Comparison of ENCODE assay signal across 1 cellular context in the genomic region with DNA sequence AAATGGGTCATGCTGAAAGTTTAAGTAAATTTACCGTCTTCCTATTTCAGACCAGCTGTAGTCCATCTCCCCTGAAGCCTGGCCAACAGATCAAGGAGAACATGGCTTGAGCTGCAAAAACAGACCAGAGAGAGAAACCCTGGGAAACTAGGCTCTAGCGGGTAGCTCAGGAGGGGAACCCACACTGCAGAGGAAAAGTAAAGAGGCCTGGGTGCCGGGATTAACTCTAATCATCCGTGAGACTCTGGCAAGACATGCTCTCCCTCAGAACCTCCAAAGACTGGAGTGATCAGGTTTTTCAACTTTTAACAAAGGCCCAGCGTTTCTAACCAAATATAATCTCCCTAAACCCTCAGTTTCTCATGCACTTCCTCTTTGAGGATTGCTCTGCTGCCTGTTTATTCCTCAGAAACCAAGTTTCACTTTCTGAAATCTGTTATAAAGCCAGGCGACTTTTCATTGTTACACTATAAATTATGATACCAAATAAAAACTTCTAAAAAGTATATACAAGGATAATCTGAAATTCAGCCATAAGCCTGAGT.
TF ChIP-seq lines count a peak whose summit lies in the region.

No MANE protein-coding gene starts in this region.

TF ChIP-seq in K562, 482 proteins besides CTCF, POLR2A, EP300 and RAD21 (continued from another document):
- TF ChIP-seq, protein P1, sequence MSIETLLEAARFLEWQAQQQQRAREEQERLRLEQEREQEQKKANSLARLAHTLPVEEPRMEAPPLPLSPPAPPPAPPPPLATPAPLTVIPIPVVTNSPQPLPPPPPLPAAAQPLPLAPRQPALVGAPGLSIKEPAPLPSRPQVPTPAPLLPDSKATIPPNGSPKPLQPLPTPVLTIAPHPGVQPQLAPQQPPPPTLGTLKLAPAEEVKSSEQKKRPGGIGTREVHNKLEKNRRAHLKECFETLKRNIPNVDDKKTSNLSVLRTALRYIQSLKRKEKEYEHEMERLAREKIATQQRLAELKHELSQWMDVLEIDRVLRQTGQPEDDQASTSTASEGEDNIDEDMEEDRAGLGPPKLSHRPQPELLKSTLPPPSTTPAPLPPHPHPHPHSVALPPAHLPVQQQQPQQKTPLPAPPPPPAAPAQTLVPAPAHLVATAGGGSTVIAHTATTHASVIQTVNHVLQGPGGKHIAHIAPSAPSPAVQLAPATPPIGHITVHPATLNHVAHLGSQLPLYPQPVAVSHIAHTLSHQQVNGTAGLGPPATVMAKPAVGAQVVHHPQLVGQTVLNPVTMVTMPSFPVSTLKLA (conservative IDR thresholded peaks at IDR 0.05), result peak in 1 of 2 experiments; percentile 17; a peak in 1 of 4 replicates
- TF ChIP-seq POLR2H (tag; IDR thresholded peaks at IDR 0.05; ENCODE audit: low read depth) (peak; percentile 4; the same call in 1 of the 2 replicates), CHD1 (IDR thresholded peaks at IDR 0.05; ENCODE audit: low read length) (peak; percentile 53), ZNF23 (CRISPR knock-in tag; IDR thresholded peaks at IDR 0.05) (no peak), NFXL1 (CRISPR knock-in tag; IDR thresholded peaks at IDR 0.05) (no peak), ZNF121 (CRISPR knock-in tag; conservative IDR thresholded peaks at IDR 0.05) (no peak), SMC3 (conservative IDR thresholded peaks at IDR 0.05; ENCODE audit: insufficient read depth, low read depth, low read length) (no peak), RBM25 (IDR thresholded peaks at IDR 0.05; ENCODE audit: low read depth, low read length, severe bottlenecking) (no peak), GTF2A2 (tag; IDR thresholded peaks at IDR 0.05) (no peak), EZH2 (IDR thresholded peaks at IDR 0.05; ENCODE audit: borderline replicate concordance, low read depth, low read length) (no peak), U2AF1 (optimal IDR thresholded peaks at IDR 0.05; ENCODE audit: low read depth, low read length) (no peak), ZC3H11A (IDR thresholded peaks at IDR 0.05; ENCODE audit: low read depth, low read length) (no peak), FUS (optimal IDR thresholded peaks at IDR 0.05; ENCODE audit: low read depth, low read length) (no peak), RBM22 (IDR thresholded peaks at IDR 0.05; ENCODE audit: low read depth, low read length, poor library complexity, severe bottlenecking) (no peak), ZSCAN29 (IDR thresholded peaks at IDR 0.05) (no peak), KLF1 (tag; IDR thresholded peaks at IDR 0.05) (no peak), NR2C2 (CRISPR knock-in tag; IDR thresholded peaks at IDR 0.05) (no peak), NR2C2 (tag; IDR thresholded peaks at IDR 0.05) (peak; percentile 29; the same call in 1 of the 2 replicates), SOX6 (IDR thresholded peaks at IDR 0.05) (no peak), ETV6 (IDR thresholded peaks at IDR 0.05; ENCODE audit: borderline replicate concordance in 1 of 2, low read depth in 2 of 2, low read length in 1 of 2) (no peak), ETV6 (CRISPR knock-in tag; IDR thresholded peaks at IDR 0.05; ENCODE audit: borderline replicate concordance) (no peak), ARHGAP35 (IDR thresholded peaks at IDR 0.05; ENCODE audit: partially characterized antibody) (no peak), RNF2 (IDR thresholded peaks at IDR 0.05) (no peak), ZNF197 (CRISPR knock-in tag; IDR thresholded peaks at IDR 0.05; ENCODE audit: low read depth) (no peak), CREBBP (IDR thresholded peaks at IDR 0.05; ENCODE audit: low read depth, low read length) (no peak), MEIS2 (IDR thresholded peaks at IDR 0.05; ENCODE audit: partially characterized antibody) (no peak), KAT8 (IDR thresholded peaks at IDR 0.05; ENCODE audit: low read depth) (no peak), ZNF444 (CRISPR knock-in tag; IDR thresholded peaks at IDR 0.05) (no peak)
- TF ChIP-seq, protein P2, sequence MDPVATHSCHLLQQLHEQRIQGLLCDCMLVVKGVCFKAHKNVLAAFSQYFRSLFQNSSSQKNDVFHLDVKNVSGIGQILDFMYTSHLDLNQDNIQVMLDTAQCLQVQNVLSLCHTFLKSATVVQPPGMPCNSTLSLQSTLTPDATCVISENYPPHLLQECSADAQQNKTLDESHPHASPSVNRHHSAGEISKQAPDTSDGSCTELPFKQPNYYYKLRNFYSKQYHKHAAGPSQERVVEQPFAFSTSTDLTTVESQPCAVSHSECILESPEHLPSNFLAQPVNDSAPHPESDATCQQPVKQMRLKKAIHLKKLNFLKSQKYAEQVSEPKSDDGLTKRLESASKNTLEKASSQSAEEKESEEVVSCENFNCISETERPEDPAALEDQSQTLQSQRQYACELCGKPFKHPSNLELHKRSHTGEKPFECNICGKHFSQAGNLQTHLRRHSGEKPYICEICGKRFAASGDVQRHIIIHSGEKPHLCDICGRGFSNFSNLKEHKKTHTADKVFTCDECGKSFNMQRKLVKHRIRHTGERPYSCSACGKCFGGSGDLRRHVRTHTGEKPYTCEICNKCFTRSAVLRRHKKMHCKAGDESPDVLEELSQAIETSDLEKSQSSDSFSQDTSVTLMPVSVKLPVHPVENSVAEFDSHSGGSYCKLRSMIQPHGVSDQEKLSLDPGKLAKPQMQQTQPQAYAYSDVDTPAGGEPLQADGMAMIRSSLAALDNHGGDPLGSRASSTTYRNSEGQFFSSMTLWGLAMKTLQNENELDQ (CRISPR knock-in tag; IDR thresholded peaks at IDR 0.05; ENCODE audit: borderline replicate concordance), result no peak
- TF ChIP-seq, protein P3, sequence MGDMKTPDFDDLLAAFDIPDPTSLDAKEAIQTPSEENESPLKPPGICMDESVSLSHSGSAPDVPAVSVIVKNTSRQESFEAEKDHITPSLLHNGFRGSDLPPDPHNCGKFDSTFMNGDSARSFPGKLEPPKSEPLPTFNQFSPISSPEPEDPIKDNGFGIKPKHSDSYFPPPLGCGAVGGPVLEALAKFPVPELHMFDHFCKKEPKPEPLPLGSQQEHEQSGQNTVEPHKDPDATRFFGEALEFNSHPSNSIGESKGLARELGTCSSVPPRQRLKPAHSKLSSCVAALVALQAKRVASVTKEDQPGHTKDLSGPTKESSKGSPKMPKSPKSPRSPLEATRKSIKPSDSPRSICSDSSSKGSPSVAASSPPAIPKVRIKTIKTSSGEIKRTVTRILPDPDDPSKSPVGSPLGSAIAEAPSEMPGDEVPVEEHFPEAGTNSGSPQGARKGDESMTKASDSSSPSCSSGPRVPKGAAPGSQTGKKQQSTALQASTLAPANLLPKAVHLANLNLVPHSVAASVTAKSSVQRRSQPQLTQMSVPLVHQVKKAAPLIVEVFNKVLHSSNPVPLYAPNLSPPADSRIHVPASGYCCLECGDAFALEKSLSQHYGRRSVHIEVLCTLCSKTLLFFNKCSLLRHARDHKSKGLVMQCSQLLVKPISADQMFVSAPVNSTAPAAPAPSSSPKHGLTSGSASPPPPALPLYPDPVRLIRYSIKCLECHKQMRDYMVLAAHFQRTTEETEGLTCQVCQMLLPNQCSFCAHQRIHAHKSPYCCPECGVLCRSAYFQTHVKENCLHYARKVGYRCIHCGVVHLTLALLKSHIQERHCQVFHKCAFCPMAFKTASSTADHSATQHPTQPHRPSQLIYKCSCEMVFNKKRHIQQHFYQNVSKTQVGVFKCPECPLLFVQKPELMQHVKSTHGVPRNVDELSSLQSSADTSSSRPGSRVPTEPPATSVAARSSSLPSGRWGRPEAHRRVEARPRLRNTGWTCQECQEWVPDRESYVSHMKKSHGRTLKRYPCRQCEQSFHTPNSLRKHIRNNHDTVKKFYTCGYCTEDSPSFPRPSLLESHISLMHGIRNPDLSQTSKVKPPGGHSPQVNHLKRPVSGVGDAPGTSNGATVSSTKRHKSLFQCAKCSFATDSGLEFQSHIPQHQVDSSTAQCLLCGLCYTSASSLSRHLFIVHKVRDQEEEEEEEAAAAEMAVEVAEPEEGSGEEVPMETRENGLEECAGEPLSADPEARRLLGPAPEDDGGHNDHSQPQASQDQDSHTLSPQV (IDR thresholded peaks at IDR 0.05), result peak; percentile 53; the same call in 1 of the 2 replicates
- TF ChIP-seq, protein P4, sequence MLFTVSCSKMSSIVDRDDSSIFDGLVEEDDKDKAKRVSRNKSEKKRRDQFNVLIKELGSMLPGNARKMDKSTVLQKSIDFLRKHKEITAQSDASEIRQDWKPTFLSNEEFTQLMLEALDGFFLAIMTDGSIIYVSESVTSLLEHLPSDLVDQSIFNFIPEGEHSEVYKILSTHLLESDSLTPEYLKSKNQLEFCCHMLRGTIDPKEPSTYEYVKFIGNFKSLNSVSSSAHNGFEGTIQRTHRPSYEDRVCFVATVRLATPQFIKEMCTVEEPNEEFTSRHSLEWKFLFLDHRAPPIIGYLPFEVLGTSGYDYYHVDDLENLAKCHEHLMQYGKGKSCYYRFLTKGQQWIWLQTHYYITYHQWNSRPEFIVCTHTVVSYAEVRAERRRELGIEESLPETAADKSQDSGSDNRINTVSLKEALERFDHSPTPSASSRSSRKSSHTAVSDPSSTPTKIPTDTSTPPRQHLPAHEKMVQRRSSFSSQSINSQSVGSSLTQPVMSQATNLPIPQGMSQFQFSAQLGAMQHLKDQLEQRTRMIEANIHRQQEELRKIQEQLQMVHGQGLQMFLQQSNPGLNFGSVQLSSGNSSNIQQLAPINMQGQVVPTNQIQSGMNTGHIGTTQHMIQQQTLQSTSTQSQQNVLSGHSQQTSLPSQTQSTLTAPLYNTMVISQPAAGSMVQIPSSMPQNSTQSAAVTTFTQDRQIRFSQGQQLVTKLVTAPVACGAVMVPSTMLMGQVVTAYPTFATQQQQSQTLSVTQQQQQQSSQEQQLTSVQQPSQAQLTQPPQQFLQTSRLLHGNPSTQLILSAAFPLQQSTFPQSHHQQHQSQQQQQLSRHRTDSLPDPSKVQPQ (CRISPR knock-in tag; IDR thresholded peaks at IDR 0.05; ENCODE audit: borderline replicate concordance), result no peak
- TF ChIP-seq, protein P5, sequence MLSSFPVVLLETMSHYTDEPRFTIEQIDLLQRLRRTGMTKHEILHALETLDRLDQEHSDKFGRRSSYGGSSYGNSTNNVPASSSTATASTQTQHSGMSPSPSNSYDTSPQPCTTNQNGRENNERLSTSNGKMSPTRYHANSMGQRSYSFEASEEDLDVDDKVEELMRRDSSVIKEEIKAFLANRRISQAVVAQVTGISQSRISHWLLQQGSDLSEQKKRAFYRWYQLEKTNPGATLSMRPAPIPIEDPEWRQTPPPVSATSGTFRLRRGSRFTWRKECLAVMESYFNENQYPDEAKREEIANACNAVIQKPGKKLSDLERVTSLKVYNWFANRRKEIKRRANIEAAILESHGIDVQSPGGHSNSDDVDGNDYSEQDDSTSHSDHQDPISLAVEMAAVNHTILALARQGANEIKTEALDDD (IDR thresholded peaks at IDR 0.05), result peak; percentile 40; the same call in 1 of the 2 replicates
- TF ChIP-seq, protein P6, sequence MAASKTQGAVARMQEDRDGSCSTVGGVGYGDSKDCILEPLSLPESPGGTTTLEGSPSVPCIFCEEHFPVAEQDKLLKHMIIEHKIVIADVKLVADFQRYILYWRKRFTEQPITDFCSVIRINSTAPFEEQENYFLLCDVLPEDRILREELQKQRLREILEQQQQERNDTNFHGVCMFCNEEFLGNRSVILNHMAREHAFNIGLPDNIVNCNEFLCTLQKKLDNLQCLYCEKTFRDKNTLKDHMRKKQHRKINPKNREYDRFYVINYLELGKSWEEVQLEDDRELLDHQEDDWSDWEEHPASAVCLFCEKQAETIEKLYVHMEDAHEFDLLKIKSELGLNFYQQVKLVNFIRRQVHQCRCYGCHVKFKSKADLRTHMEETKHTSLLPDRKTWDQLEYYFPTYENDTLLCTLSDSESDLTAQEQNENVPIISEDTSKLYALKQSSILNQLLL (CRISPR knock-in tag; IDR thresholded peaks at IDR 0.05; ENCODE audit: borderline replicate concordance), result no peak
- TF ChIP-seq, protein P7, sequence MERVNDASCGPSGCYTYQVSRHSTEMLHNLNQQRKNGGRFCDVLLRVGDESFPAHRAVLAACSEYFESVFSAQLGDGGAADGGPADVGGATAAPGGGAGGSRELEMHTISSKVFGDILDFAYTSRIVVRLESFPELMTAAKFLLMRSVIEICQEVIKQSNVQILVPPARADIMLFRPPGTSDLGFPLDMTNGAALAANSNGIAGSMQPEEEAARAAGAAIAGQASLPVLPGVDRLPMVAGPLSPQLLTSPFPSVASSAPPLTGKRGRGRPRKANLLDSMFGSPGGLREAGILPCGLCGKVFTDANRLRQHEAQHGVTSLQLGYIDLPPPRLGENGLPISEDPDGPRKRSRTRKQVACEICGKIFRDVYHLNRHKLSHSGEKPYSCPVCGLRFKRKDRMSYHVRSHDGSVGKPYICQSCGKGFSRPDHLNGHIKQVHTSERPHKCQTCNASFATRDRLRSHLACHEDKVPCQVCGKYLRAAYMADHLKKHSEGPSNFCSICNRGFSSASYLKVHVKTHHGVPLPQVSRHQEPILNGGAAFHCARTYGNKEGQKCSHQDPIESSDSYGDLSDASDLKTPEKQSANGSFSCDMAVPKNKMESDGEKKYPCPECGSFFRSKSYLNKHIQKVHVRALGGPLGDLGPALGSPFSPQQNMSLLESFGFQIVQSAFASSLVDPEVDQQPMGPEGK (CRISPR knock-in tag; IDR thresholded peaks at IDR 0.05; ENCODE audit: borderline replicate concordance), result no peak
- TF ChIP-seq, protein P8, sequence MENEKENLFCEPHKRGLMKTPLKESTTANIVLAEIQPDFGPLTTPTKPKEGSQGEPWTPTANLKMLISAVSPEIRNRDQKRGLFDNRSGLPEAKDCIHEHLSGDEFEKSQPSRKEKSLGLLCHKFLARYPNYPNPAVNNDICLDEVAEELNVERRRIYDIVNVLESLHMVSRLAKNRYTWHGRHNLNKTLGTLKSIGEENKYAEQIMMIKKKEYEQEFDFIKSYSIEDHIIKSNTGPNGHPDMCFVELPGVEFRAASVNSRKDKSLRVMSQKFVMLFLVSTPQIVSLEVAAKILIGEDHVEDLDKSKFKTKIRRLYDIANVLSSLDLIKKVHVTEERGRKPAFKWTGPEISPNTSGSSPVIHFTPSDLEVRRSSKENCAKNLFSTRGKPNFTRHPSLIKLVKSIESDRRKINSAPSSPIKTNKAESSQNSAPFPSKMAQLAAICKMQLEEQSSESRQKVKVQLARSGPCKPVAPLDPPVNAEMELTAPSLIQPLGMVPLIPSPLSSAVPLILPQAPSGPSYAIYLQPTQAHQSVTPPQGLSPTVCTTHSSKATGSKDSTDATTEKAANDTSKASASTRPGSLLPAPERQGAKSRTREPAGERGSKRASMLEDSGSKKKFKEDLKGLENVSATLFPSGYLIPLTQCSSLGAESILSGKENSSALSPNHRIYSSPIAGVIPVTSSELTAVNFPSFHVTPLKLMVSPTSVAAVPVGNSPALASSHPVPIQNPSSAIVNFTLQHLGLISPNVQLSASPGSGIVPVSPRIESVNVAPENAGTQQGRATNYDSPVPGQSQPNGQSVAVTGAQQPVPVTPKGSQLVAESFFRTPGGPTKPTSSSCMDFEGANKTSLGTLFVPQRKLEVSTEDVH (IDR thresholded peaks at IDR 0.05; ENCODE audit: low read depth, partially characterized antibody), result no peak
